22 cellular contexts compared by ENCODE assay signal in genomic region chr3:11370134-11370533, GRCh38.
DNase-seq lines count a peak whose midpoint lies in the region; ATAC-seq, FAIRE-seq and TF ChIP-seq lines count a peak whose summit lies in the region.
"Had no signal": no experiment of that assay in that cellular context is flagged by ENCODE, and none has a peak within 500 bp of the region (broad histone marks: within the 10 kb centered on the region; RNA-seq: fewer than 3 reads in every experiment).

No MANE protein-coding gene starts in this region.

- TF ChIP-seq POLR2A in endothelial cell of umbilical vein (IDR thresholded peaks at IDR 0.05; ENCODE audit: low read depth, low read length) (no peak), testis (IDR thresholded peaks at IDR 0.05) (no peak)

- H3K9me3 Mint-ChIP-seq in activated T-helper 17 cell treated with anti-CD3 and anti-CD28 coated beads, Interleukin-2, amount 50 U/mL, for 72 hours, result no peaks in the 10 kb centered on the region
- H3K9me3 Mint-ChIP-seq: CD4-positive, alpha-beta T cell; IgD-negative memory B cell had no signal

- intact Hi-C loops in endothelial cell of umbilical vein (cut with micrococcal nuclease), result no loop called here
- intact Hi-C loops in testis (cut with DNase I; ENCODE audit: low total_unique reads), result loop anchor here (10.0 kb wide), 1 partner anchor 435 kb away; no protein-coding TSS in a partner anchor

- H3K36me3 ChIP-seq in endothelial cell of umbilical vein (ENCODE audit: control insufficient read depth in 2 of 2, extremely low read depth in 1 of 2, insufficient read depth in 2 of 2, low read length in 2 of 2), result peaks cover 0 to 2% of the 10 kb centered on the region in 2 experiments
- no peaks in the 10 kb centered on the region for H3K36me3 ChIP-seq in testis (ENCODE audit: low read depth, missing control alignments)

- H3K27ac Mint-ChIP-seq in activated T-helper 17 cell treated with anti-CD3 and anti-CD28 coated beads, Interleukin-2, amount 50 U/mL, for 72 hours, result peak overlapping the region; percentile 20
- H3K27ac Mint-ChIP-seq: CD4-positive, alpha-beta T cell; IgD-negative memory B cell had no signal

- no peak overlapping the region for H3K4me2 ChIP-seq in endothelial cell of umbilical vein (ENCODE audit: insufficient read depth, low read length)
- H3K4me2 ChIP-seq: BLaER1 had no signal

- DNase-seq in endothelial cell of umbilical vein (ENCODE audit: low read depth, low spot score) (peak; percentile 50), medulla oblongata (ENCODE audit: extremely low spot score) (peak; percentile 50), testis (peak; percentile 36), NCI-H1436 (lab: John Stamatoyannopoulos, UW) (no peak), NCI-H510A (lab: John Stamatoyannopoulos, UW) (no peak), dermis blood vessel endothelial cell (no peak)
- DNase-seq: CD4-positive, alpha-beta T cell; COR-L47; DMS 273 treated with DMSO at 0.1 percent for 48 hours; DMS79 treated with DMSO at 0.1 percent for 48 hours; NCI-H1105 treated with DMSO at 0.1 percent for 48 hours; NCI-H1694 treated with DMSO at 0.1 percent for 48 hours; NCI-H2081 treated with DMSO at 0.1 percent for 48 hours; NCI-H510A treated with DMSO at 0.1 percent for 48 hours; NCI-H748 treated with DMSO at 0.1 percent for 48 hours; Peyer's patch had no signal

- CTCF ChIA-PET in endothelial cell of umbilical vein (lab: Charles Lee), result interaction anchor here (1.0 kb wide), 1 partner anchor 309 kb away, joined by 3 read pairs; no protein-coding TSS in a partner anchor

- dilution Hi-C loops in endothelial cell of umbilical vein (cut with MboI; ENCODE audit: extremely low pct_ligation_motif_present, low sequenced_read_pairs), result no loop called here

- H3K4me3 ChIP-seq in endothelial cell of umbilical vein (replicated peaks in 1 of 3; ENCODE audit: insufficient read depth in 1 of 3, low read depth in 1 of 3, low read length in 3 of 3) (no peak overlapping the region), testis (no peak overlapping the region)
- H3K4me3 ChIP-seq: BLaER1, Peyer's patch had no signal

- no peaks in the 10 kb centered on the region for H3K9me1 ChIP-seq in endothelial cell of umbilical vein (replicated peaks; ENCODE audit: control insufficient read depth, extremely low read depth, insufficient read depth, low read length)

- TF ChIP-seq CTCF in endothelial cell of umbilical vein (IDR thresholded peaks at IDR 0.05; ENCODE audit: extremely low read depth in 1 of 2, insufficient read depth in 1 of 2, low read depth in 1 of 2, low read length in 2 of 2) (no peak), testis (IDR thresholded peaks at IDR 0.05) (no peak)

- 56 to 63% methylated on average over 4 of the region's 4 CpGs for WGBS in testis, 2 donors

- no peak overlapping the region for H2AFZ ChIP-seq in endothelial cell of umbilical vein (ENCODE audit: low read depth, low read length)

- peak; percentile 43 for FAIRE-seq in endothelial cell of umbilical vein (lab: Jason Lieb, UNC)
- FAIRE-seq: H54 had no signal

- H3K4me1 Mint-ChIP-seq in activated T-helper 17 cell treated with anti-CD3 and anti-CD28 coated beads, Interleukin-2, amount 50 U/mL, for 72 hours, result no peaks in the 10 kb centered on the region

- H3K27me3 ChIP-seq in endothelial cell of umbilical vein (ENCODE audit: control insufficient read depth in 2 of 2, insufficient read depth in 2 of 2, low read length in 2 of 2), result no peaks in the 10 kb centered on the region
- H3K27me3 ChIP-seq in testis, result no peaks in the 10 kb centered on the region
- H3K27me3 ChIP-seq: BLaER1, Peyer's patch had no signal

- BruUV-seq in endothelial cell of umbilical vein (replicated peaks; lab: Mats Ljungman, UMichigan), result no TSS peak

- H3K27ac ChIP-seq in endothelial cell of umbilical vein (ENCODE audit: insufficient read depth, low read depth, low read length) (no peak overlapping the region), testis (peak overlapping the region in 1 of 2 donors; percentile 15)
- H3K27ac ChIP-seq: BLaER1, Peyer's patch had no signal

- peaks cover 11% of the 10 kb centered on the region for H3K4me1 ChIP-seq in endothelial cell of umbilical vein (ENCODE audit: control insufficient read depth, extremely low read depth, insufficient read depth, low read length)
- peaks cover 48% of the 10 kb centered on the region for H3K4me1 ChIP-seq in testis
- H3K4me1 ChIP-seq: BLaER1 had no signal

- H3K36me3 Mint-ChIP-seq in activated T-helper 17 cell treated with anti-CD3 and anti-CD28 coated beads, Interleukin-2, amount 50 U/mL, for 72 hours (ENCODE audit: low read depth), result peaks cover 67% of the 10 kb centered on the region

- H3K79me2 ChIP-seq in endothelial cell of umbilical vein (ENCODE audit: control insufficient read depth, insufficient read depth, low read length), result no peaks in the 10 kb centered on the region

- no peak for ATAC-seq in activated T-helper 17 cell treated with anti-CD3 and anti-CD28 coated beads, Interleukin-2, amount 50 U/mL, for 72 hours (replicated peaks)
- ATAC-seq in GM21381 (IDR thresholded peaks at IDR 0.05; ENCODE audit: unreplicated experiment), result no peak
- ATAC-seq: Right ventricle myocardium inferior had no signal

- no peaks in the 10 kb centered on the region for H4K20me1 ChIP-seq in endothelial cell of umbilical vein (replicated peaks; ENCODE audit: control insufficient read depth, extremely low read depth, insufficient read depth, low read length)
- H4K20me1 ChIP-seq: BLaER1 had no signal

- H3K27me3 Mint-ChIP-seq in activated T-helper 17 cell treated with anti-CD3 and anti-CD28 coated beads, Interleukin-2, amount 50 U/mL, for 72 hours, result no peaks in the 10 kb centered on the region
- H3K27me3 Mint-ChIP-seq: CD4-positive, alpha-beta T cell; IgD-negative memory B cell had no signal

- H3K9me3 ChIP-seq in endothelial cell of umbilical vein (replicated peaks; ENCODE audit: control insufficient read depth, insufficient read depth, low read length) (no peaks in the 10 kb centered on the region), testis (no peaks in the 10 kb centered on the region)
- H3K9me3 ChIP-seq: BLaER1, Peyer's patch had no signal

- no peak overlapping the region for H3K9ac ChIP-seq in endothelial cell of umbilical vein (replicated peaks; ENCODE audit: extremely low read depth, insufficient read depth, low read length)
- H3K9ac ChIP-seq: BLaER1 had no signal

- POLR2A ChIA-PET in endothelial cell of umbilical vein (lab: Charles Lee), result no interaction called here

- no peak overlapping the region for H3K4me3 Mint-ChIP-seq in activated T-helper 17 cell treated with anti-CD3 and anti-CD28 coated beads, Interleukin-2, amount 50 U/mL, for 72 hours
- H3K4me3 Mint-ChIP-seq: CD4-positive, alpha-beta T cell; IgD-negative memory B cell had no signal

TF ChIP-seq in endothelial cell of umbilical vein, 7 proteins besides CTCF, POLR2A, EP300 and RAD21:
- TF ChIP-seq MAX (IDR thresholded peaks at IDR 0.05; ENCODE audit: insufficient read depth, insufficient read length) (no peak), MYC (IDR thresholded peaks at IDR 0.05; ENCODE audit: low read depth, low read length) (no peak), EZH2 (IDR thresholded peaks at IDR 0.05; ENCODE audit: borderline replicate concordance, low read depth, low read length, severe bottlenecking) (no peak), JUN (IDR thresholded peaks at IDR 0.05; ENCODE audit: borderline replicate concordance, insufficient read depth, insufficient read length, low read depth) (no peak), POLR2AphosphoS5 (IDR thresholded peaks at IDR 0.05; ENCODE audit: insufficient read depth, low read depth, low read length) (no peak), GATA2 (IDR thresholded peaks at IDR 0.05; ENCODE audit: insufficient read depth, insufficient read length, low read depth, low read length) (no peak), FOS (IDR thresholded peaks at IDR 0.05; ENCODE audit: borderline replicate concordance, insufficient read depth, low read length) (no peak)

Comparison
In these comparisons a context has a peak if more than half of its experiments do, and no peak if none do; other contexts are left out.
1. DNase-seq: peak in endothelial cell of umbilical vein (single experiment), medulla oblongata (single experiment) and testis (single experiment); none in NCI-H1436 (single experiment), NCI-H510A (single experiment) and dermis blood vessel endothelial cell (single experiment).